3 cellular contexts compared by ENCODE assay signal in genomic region chr14:104590240-104590965, GRCh38.
TF ChIP-seq lines count a peak whose summit lies in the region.

No MANE protein-coding gene starts in this region.

TF ChIP-seq in SK-N-SH, 30 proteins besides CTCF, POLR2A, EP300 and RAD21 (continued from another document):
- no peak for TF ChIP-seq REST (IDR thresholded peaks at IDR 0.05; ENCODE audit: low read depth, low read length)
- TF ChIP-seq CHD2 (IDR thresholded peaks at IDR 0.05; ENCODE audit: low read length, partially characterized antibody), result no peak
- TF ChIP-seq MEF2A (IDR thresholded peaks at IDR 0.05; ENCODE audit: borderline replicate concordance, low read depth), result no peak
- TF ChIP-seq RCOR1 (IDR thresholded peaks at IDR 0.05; ENCODE audit: low read length), result no peak
- TF ChIP-seq IRF3 (IDR thresholded peaks at IDR 0.05; ENCODE audit: low read depth, low read length), result no peak

TF ChIP-seq in SK-N-SH treated with all-trans-retinoic acid at 6 μM for 48 hours, 23 proteins besides CTCF, POLR2A, EP300 and RAD21 (continued from another document):
- no peak for TF ChIP-seq POU6F1 (CRISPR knock-in tag; IDR thresholded peaks at IDR 0.05; ENCODE audit: borderline replicate concordance, low read depth)
- no peak for TF ChIP-seq BACH2 (CRISPR knock-in tag; IDR thresholded peaks at IDR 0.05; ENCODE audit: borderline replicate concordance)
- no peak for TF ChIP-seq CSRNP3 (CRISPR knock-in tag; IDR thresholded peaks at IDR 0.05)
- no peak for TF ChIP-seq SNAI2 (CRISPR knock-in tag; IDR thresholded peaks at IDR 0.05)
- no peak for TF ChIP-seq ZNF8 (CRISPR knock-in tag; IDR thresholded peaks at IDR 0.05)

TF ChIP-seq in HEK293, 187 proteins besides CTCF, POLR2A, EP300 and RAD21 (continued from another document):
- TF ChIP-seq ZBTB26 (tag by site-specific recombination; optimal IDR thresholded peaks at IDR 0.05) (no peak), ZNF214 (tag by site-specific recombination; IDR thresholded peaks at IDR 0.05; ENCODE audit: borderline replicate concordance) (no peak), PRDM1 (tag by site-specific recombination; IDR thresholded peaks at IDR 0.05) (no peak), WT1 (tag by site-specific recombination; IDR thresholded peaks at IDR 0.05) (no peak)
